In genomic region chr22:39995346-39996252, GRCh38 we compare ENCODE assay signal across 10 cellular contexts. TPM values are rescaled to one million over a fixed set of nuclear protein-coding genes. Genes with fewer than 3 reads are reported as not detected.
DNase-seq lines count a peak whose midpoint lies in the region; ATAC-seq, FAIRE-seq and TF ChIP-seq lines count a peak whose summit lies in the region.
"Had no signal": no experiment of that assay in that cellular context is flagged by ENCODE, and none has a peak within 500 bp of the region (broad histone marks: within the 10 kb centered on the region; RNA-seq: fewer than 3 reads in every experiment).

No MANE protein-coding gene starts in this region.

- peak overlapping the region; percentile 48 for H3K4me3 Mint-ChIP-seq in mesothelial cell of epicardium

- CTCF ChIA-PET in HepG2 (lab: Yijun Ruan, JAX; ENCODE audit: low intra/inter-chr PET ratio, low total read pairs): no interaction called here

- no peak for FAIRE-seq in HepG2 (lab: Jason Lieb, UNC)
- FAIRE-seq: GM18507 had no signal

- intact Hi-C loops in right lobe of liver (cut with DNase I) (no loop called here), HepG2 (cut with micrococcal nuclease; ENCODE audit: unreplicated experiment) (no loop called here), upper lobe of right lung (cut with DNase I) (no loop called here)

- peaks cover 49% of the 10 kb centered on the region for H3K27me3 Mint-ChIP-seq in mesothelial cell of epicardium (ENCODE audit: low read depth)

- H3K9ac ChIP-seq in HepG2 (ENCODE audit: insufficient read depth, low read depth, low read length) (no peak overlapping the region), duodenal mucosa (ENCODE audit: low read depth in 1 of 2, low read length in 2 of 2) (peak overlapping the region; percentile 50 to 79)

- H3K79me2 ChIP-seq in HepG2 (ENCODE audit: insufficient read depth, low read length): no peaks in the 10 kb centered on the region

- H3K9me3 Mint-ChIP-seq in mesothelial cell of epicardium: no peaks in the 10 kb centered on the region

- H3K4me1 ChIP-seq in right lobe of liver: peaks cover 0 to 86% (median 24%) of the 10 kb centered on the region in 4 donors
- peaks cover 50% of the 10 kb centered on the region for H3K4me1 ChIP-seq in HepG2 (ENCODE audit: insufficient read depth, low read length)
- H3K4me1 ChIP-seq in duodenal mucosa (ENCODE audit: control insufficient read depth in 1 of 2, insufficient read depth in 2 of 2, low read length in 2 of 2): peaks cover 39 to 61% of the 10 kb centered on the region in 2 donors
- no peaks in the 10 kb centered on the region for H3K4me1 ChIP-seq in upper lobe of right lung

- in situ Hi-C loops in HepG2 (cut with HindIII; ENCODE audit: extremely low pct_ligation_motif_present, low pct_unique_long_range_greater_than_20kb): no loop called here

- peak in 1 of 3 donors; percentile 54 for DNase-seq in right lobe of liver
- no peak for DNase-seq in HepG2 (ENCODE audit: low spot score)
- DNase-seq in mesothelial cell of epicardium (ENCODE audit: low spot score in 2 of 2, unreplicated experiment in 2 of 2): no peak
- no peak for DNase-seq in upper lobe of right lung
- no peak for DNase-seq in NK-92 treated with Interleukin-12 subunit alpha and Interleukin-12 subunit beta, amount 100 ng/mL, for 24 hours (lab: John Stamatoyannopoulos, UW)
- DNase-seq in effector CD8-positive, alpha-beta T cell (lab: John Stamatoyannopoulos, UW): no peak

- POLR2A ChIA-PET in HepG2 (lab: Yijun Ruan, JAX): no interaction called here

- 80% methylated on average over 1 of the region's 40 CpGs for WGBS in right lobe of liver (ENCODE audit: insufficient coverage, low coverage, low lambda C conversion rate, missing lambda C conversion rate)
- 53% methylated on average over 16 of the region's 40 CpGs for WGBS in HepG2 (ENCODE audit: low lambda C conversion rate)

- ATAC-seq in right lobe of liver (no peak), HepG2 (no peak), upper lobe of right lung (no peak), GM21717 (IDR thresholded peaks at IDR 0.05; ENCODE audit: unreplicated experiment) (no peak)

- no peak for TF ChIP-seq EP300 in HepG2 (IDR thresholded peaks at IDR 0.05; ENCODE audit: low read depth in 2 of 2, low read length in 2 of 2)
- no peak for TF ChIP-seq EP300 in HepG2 (CRISPR knock-in tag; IDR thresholded peaks at IDR 0.05; ENCODE audit: borderline replicate concordance)

- TF ChIP-seq POLR2A in right lobe of liver (IDR thresholded peaks at IDR 0.05) (no peak), HepG2 (IDR thresholded peaks at IDR 0.05; ENCODE audit: insufficient read depth in 1 of 2, low read depth in 2 of 2, low read length in 2 of 2) (no peak)

- H3K36me3 ChIP-seq in right lobe of liver (no peaks in the 10 kb centered on the region), HepG2 (replicated peaks in 1 of 2; ENCODE audit: control insufficient read depth in 1 of 2, insufficient read depth in 2 of 2, low read length in 2 of 2) (no peaks in the 10 kb centered on the region), duodenal mucosa (ENCODE audit: control insufficient read depth in 1 of 2, insufficient read depth in 2 of 2, low read length in 2 of 2) (no peaks in the 10 kb centered on the region), upper lobe of right lung (no peaks in the 10 kb centered on the region)

- no peak for TF ChIP-seq CTCF in right lobe of liver (IDR thresholded peaks at IDR 0.05)
- TF ChIP-seq CTCF in HepG2 (CRISPR knock-in tag; IDR thresholded peaks at IDR 0.05): no peak
- no peak for TF ChIP-seq CTCF in mesothelial cell of epicardium (IDR thresholded peaks at IDR 0.05; ENCODE audit: unreplicated experiment)
- TF ChIP-seq CTCF in upper lobe of right lung (IDR thresholded peaks at IDR 0.05): no peak

- BruUV-seq in HepG2 (replicated peaks; lab: Mats Ljungman, UMichigan): no TSS peak

- peak overlapping the region; percentile 39 for H3K27ac Mint-ChIP-seq in mesothelial cell of epicardium

- H3K27me3 ChIP-seq in right lobe of liver (no peaks in the 10 kb centered on the region), HepG2 (ENCODE audit: control insufficient read depth in 1 of 2, insufficient read depth in 2 of 2, low read length in 2 of 2) (peaks cover 2 to 23% of the 10 kb centered on the region in 2 experiments; a peak in 2 of 5 replicates), duodenal mucosa (ENCODE audit: control insufficient read depth in 1 of 2, insufficient read depth in 2 of 2, low read length in 2 of 2) (peaks cover 8 to 9% of the 10 kb centered on the region in 2 donors), upper lobe of right lung (peaks cover 49% of the 10 kb centered on the region)

- no peak overlapping the region for H3K4me2 ChIP-seq in HepG2 (ENCODE audit: low read depth, low read length)

- H3K4me3 ChIP-seq in right lobe of liver: peak overlapping the region; percentile 16 to 42 (median 34)
- H3K4me3 ChIP-seq in HepG2 (replicated peaks in 1 of 3; ENCODE audit: insufficient read depth in 1 of 3, low read depth in 2 of 3, low read length in 3 of 3): no peak overlapping the region
- peak overlapping the region; percentile 63 to 73 for H3K4me3 ChIP-seq in duodenal mucosa (ENCODE audit: low read depth in 1 of 2, low read length in 2 of 2)
- H3K4me3 ChIP-seq in upper lobe of right lung: peak overlapping the region; percentile 31

- H4K20me1 ChIP-seq in HepG2 (ENCODE audit: insufficient read depth, low read length): no peaks in the 10 kb centered on the region

- H3K36me3 Mint-ChIP-seq in mesothelial cell of epicardium: no peaks in the 10 kb centered on the region
- H3K36me3 Mint-ChIP-seq: brain had no signal

- TF ChIP-seq RAD21 in HepG2 (CRISPR knock-in tag; IDR thresholded peaks at IDR 0.05): no peak

- H3K4me1 Mint-ChIP-seq in mesothelial cell of epicardium: peaks cover 43% of the 10 kb centered on the region

- H3K9me3 ChIP-seq in right lobe of liver (no peaks in the 10 kb centered on the region), HepG2 (ENCODE audit: low read length) (no peaks in the 10 kb centered on the region), duodenal mucosa (ENCODE audit: control insufficient read depth in 1 of 2, low read length in 2 of 2) (no peaks in the 10 kb centered on the region), upper lobe of right lung (no peaks in the 10 kb centered on the region)

- H2AFZ ChIP-seq in HepG2 (ENCODE audit: low read length): no peak overlapping the region

- H3K27ac ChIP-seq in right lobe of liver: peak overlapping the region in 2 of 3 donors; percentile 20 to 74
- no peak overlapping the region for H3K27ac ChIP-seq in HepG2 (ENCODE audit: extremely low read length, insufficient read depth, low read length)
- H3K27ac ChIP-seq in duodenal mucosa (ENCODE audit: low read depth, low read length): no peak overlapping the region
- H3K27ac ChIP-seq in upper lobe of right lung: no peak overlapping the region

RNA-seq across cellular contexts. Expression of gene FAM83F, which starts 0.8 kb away (rescaled TPM):
- total RNA-seq in right lobe of liver (1 to 10 TPM; 1.1 to 4.5 (median 1.6) TPM), HepG2 (2016; rRNA removed; fragmentation: Illumina TruSeq; extraction: Trizol) (not detected in 2 replicates), mesothelial cell of epicardium (6.5 to 8.0 TPM (median 7.2 TPM) in 3 replicates), upper lobe of right lung (0.35 TPM)
- not detected in 2 replicates for total RNA-seq in HepG2 (2016; cell fraction: cytosol; rRNA removed; fragmentation: Illumina TruSeq; extraction: Trizol; ENCODE audit: low read depth)
- not detected in 2 replicates for total RNA-seq in HepG2 (2016; cell fraction: insoluble cytoplasmic fraction; rRNA removed; fragmentation: Illumina TruSeq; extraction: Trizol)
- total RNA-seq in HepG2 (2016; cell fraction: membrane; rRNA removed; fragmentation: Illumina TruSeq; extraction: Trizol): not detected in 2 replicates
- not detected in 2 replicates for total RNA-seq in HepG2 (2016; cell fraction: nucleus; rRNA removed; fragmentation: Illumina TruSeq; extraction: Trizol)
- polyA plus RNA-seq in HepG2 (2011; rRNA removed): not detected in 2 replicates
- under 0.01 and 0.03 TPM in 2 replicates for polyA plus RNA-seq in HepG2 (2011; cell fraction: cytosol; rRNA removed)
- polyA plus RNA-seq in HepG2 (2011; cell fraction: nucleus; rRNA removed): not detected in 2 replicates
- not detected in 2 replicates for polyA plus RNA-seq in HepG2 (2012)
- polyA plus RNA-seq in HepG2 (2016; cell fraction: cytosol; fragmentation: Illumina TruSeq; extraction: Trizol; ENCODE audit: low read depth): not detected in 2 replicates
- not detected in 2 replicates for polyA plus RNA-seq in HepG2 (2016; cell fraction: insoluble cytoplasmic fraction; fragmentation: Illumina TruSeq; extraction: Trizol; ENCODE audit: low read depth)
- not detected in 2 replicates for polyA plus RNA-seq in HepG2 (2016; cell fraction: membrane; fragmentation: Illumina TruSeq; extraction: Trizol; ENCODE audit: low read depth)
- not detected in 2 replicates for polyA plus RNA-seq in HepG2 (2016; cell fraction: nucleus; fragmentation: Illumina TruSeq; extraction: Trizol; ENCODE audit: insufficient read depth, low read depth)
- 7.3 TPM in 1 of 2 replicates, not detected in the other for polyA minus RNA-seq in HepG2 (2011; rRNA and poly(A)+ RNA removed; ENCODE audit: low replicate concordance)
- not detected in 2 replicates for polyA minus RNA-seq in HepG2 (2011; cell fraction: cytosol; rRNA and poly(A)+ RNA removed)
- polyA minus RNA-seq in HepG2 (2011; cell fraction: nucleus; rRNA and poly(A)+ RNA removed): not detected in 2 replicates

RNA-seq across cellular contexts. Expression of gene TMA7B, which starts 35.4 kb away (rescaled TPM):
- total RNA-seq in right lobe of liver (under 1 TPM in 1 of 6 experiments, not detected in 5; 0.20 TPM), HepG2 (2016; rRNA removed; fragmentation: Illumina TruSeq; extraction: Trizol) (not detected in 2 replicates), mesothelial cell of epicardium (not detected in 3 replicates), upper lobe of right lung (0.69 TPM)
- total RNA-seq in HepG2 (2016; cell fraction: cytosol; rRNA removed; fragmentation: Illumina TruSeq; extraction: Trizol; ENCODE audit: low read depth): not detected in 2 replicates
- not detected in 2 replicates for total RNA-seq in HepG2 (2016; cell fraction: insoluble cytoplasmic fraction; rRNA removed; fragmentation: Illumina TruSeq; extraction: Trizol)
- total RNA-seq in HepG2 (2016; cell fraction: membrane; rRNA removed; fragmentation: Illumina TruSeq; extraction: Trizol): not detected in 2 replicates
- total RNA-seq in HepG2 (2016; cell fraction: nucleus; rRNA removed; fragmentation: Illumina TruSeq; extraction: Trizol): not detected in 2 replicates
- polyA plus RNA-seq in HepG2 (2011; rRNA removed): not detected in 2 replicates
- not detected in 2 replicates for polyA plus RNA-seq in HepG2 (2011; cell fraction: cytosol; rRNA removed)
- not detected in 2 replicates for polyA plus RNA-seq in HepG2 (2011; cell fraction: nucleus; rRNA removed)
- not detected in 2 replicates for polyA plus RNA-seq in HepG2 (2012)
- polyA plus RNA-seq in HepG2 (2016; cell fraction: cytosol; fragmentation: Illumina TruSeq; extraction: Trizol; ENCODE audit: low read depth): not detected in 2 replicates
- polyA plus RNA-seq in HepG2 (2016; cell fraction: insoluble cytoplasmic fraction; fragmentation: Illumina TruSeq; extraction: Trizol; ENCODE audit: low read depth): not detected in 2 replicates
- not detected in 2 replicates for polyA plus RNA-seq in HepG2 (2016; cell fraction: membrane; fragmentation: Illumina TruSeq; extraction: Trizol; ENCODE audit: low read depth)
- not detected in 2 replicates for polyA plus RNA-seq in HepG2 (2016; cell fraction: nucleus; fragmentation: Illumina TruSeq; extraction: Trizol; ENCODE audit: insufficient read depth, low read depth)
- polyA minus RNA-seq in HepG2 (2011; rRNA and poly(A)+ RNA removed; ENCODE audit: low replicate concordance): not detected in 2 replicates
- not detected in 2 replicates for polyA minus RNA-seq in HepG2 (2011; cell fraction: cytosol; rRNA and poly(A)+ RNA removed)
- polyA minus RNA-seq in HepG2 (2011; cell fraction: nucleus; rRNA and poly(A)+ RNA removed): not detected in 2 replicates

Comparison
In these comparisons a context has a peak if more than half of its experiments do, and no peak if none do; other contexts are left out.
1. H3K27ac ChIP-seq: peak in right lobe of liver (2 of 3); none in HepG2 (single experiment), duodenal mucosa (single experiment) and upper lobe of right lung (single experiment).
2. H3K4me3 ChIP-seq: peak in right lobe of liver (3 of 3), duodenal mucosa (2 of 2) and upper lobe of right lung (single experiment); none in HepG2 (0 of 3).